In the genomic region with DNA sequence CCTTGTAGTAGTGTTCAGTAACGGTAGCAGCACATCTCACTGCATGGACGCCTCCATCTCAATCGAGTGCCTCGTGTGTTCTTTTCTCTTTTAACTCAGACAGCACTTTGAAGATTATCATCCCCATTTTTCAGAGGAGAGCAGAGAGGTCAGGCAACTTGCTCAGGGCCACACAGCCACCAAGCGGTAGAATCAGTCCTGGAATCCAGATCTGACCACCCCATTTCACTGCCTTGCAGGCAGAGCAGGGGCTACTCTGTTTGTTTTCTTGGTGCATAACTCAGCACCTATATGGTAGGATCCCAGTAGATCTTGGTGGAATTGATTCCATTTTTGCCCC, we compare ENCODE assay signal across 13 cellular contexts.
DNase-seq lines count a peak whose midpoint lies in the region; ATAC-seq, FAIRE-seq and TF ChIP-seq lines count a peak whose summit lies in the region.
"Had no signal": no experiment of that assay in that cellular context is flagged by ENCODE, and none has a peak within 500 bp of the region (broad histone marks: within the 10 kb centered on the region; RNA-seq: fewer than 3 reads in every experiment).

No MANE protein-coding gene starts in this region.

- DNase-seq in right cardiac atrium (peak in 1 of 3 donors; percentile 4), Right ventricle myocardium inferior (ENCODE audit: missing footprints) (no peak), GM12878 (ENCODE audit: low read depth, low spot score) (no peak), transverse colon (peak; percentile 3), left lobe of liver (ENCODE audit: low spot score) (no peak), HUDEP-2 (lab: John Stamatoyannopoulos, UW; ENCODE audit: unreplicated experiment in 76 of 76) (no peak), NCI-H1417 (lab: John Stamatoyannopoulos, UW) (no peak)
- DNase-seq: KBM-7, NCI-H2107, occipital lobe had no signal

- no peak overlapping the region for H3K9ac ChIP-seq in GM12878 (ENCODE audit: control insufficient read depth, insufficient read depth, low read length)

- intact Hi-C loops in right cardiac atrium (cut with DNase I) (loop anchor here in 3 of 4 donors (10.0 kb wide), 3 partner anchors 46 to 124 kb away; no protein-coding TSS in a partner anchor), Right ventricle myocardium inferior (cut with DNase I) (no loop called here), GM12878 (cut with micrococcal nuclease; ENCODE audit: unreplicated experiment) (loop anchor here (1.0 to 2.0 kb wide), 2 partner anchors 13 to 48 kb away; no protein-coding TSS in a partner anchor), transverse colon (cut with DNase I; ENCODE audit: low total_unique reads) (no loop called here)

- CTCF ChIA-PET in GM12878 (lab: Yijun Ruan, JAX): interaction anchor here (0.9 to 3.3 kb wide), 11 partner anchors 8 to 356 kb away, joined by 3 to 36 read pairs (median 6); no protein-coding TSS in a partner anchor

- in situ Hi-C loops in GM12878 (cut with MboI): loop anchor here (25.0 kb wide), 1 partner anchor 1466 kb away; a partner anchor contains a TSS
- in situ Hi-C loops in transverse colon (cut with MboI; ENCODE audit: low pct_ligation_motif_present in 1 of 4, low pct_unique_long_range_greater_than_20kb in 1 of 4, low sequenced_read_pairs in 3 of 4): no loop called here

- ATAC-seq in right cardiac atrium: no peak
- ATAC-seq in Right ventricle myocardium inferior: no peak
- ATAC-seq in HG03135 (IDR thresholded peaks at IDR 0.05; ENCODE audit: unreplicated experiment): peak; percentile 5
- ATAC-seq in GM12878: peak; percentile 37; the same call in 2 of the 3 replicates
- ATAC-seq in left lobe of liver: no peak
- ATAC-seq: heart left ventricle had no signal

- TF ChIP-seq EP300 in GM12878 (IDR thresholded peaks at IDR 0.05; ENCODE audit: borderline replicate concordance in 1 of 2, control insufficient read depth in 1 of 2, low read depth in 2 of 2, low read length in 2 of 2) (no peak), transverse colon (IDR thresholded peaks at IDR 0.05; ENCODE audit: low read depth) (no peak)

- WGBS in right cardiac atrium: 90% methylated on average over 5 of the region's 5 CpGs
- 1% methylated on average over 5 of the region's 5 CpGs for WGBS in GM12878 (ENCODE audit: insufficient coverage, insufficient replicate concordance, low lambda C conversion rate, missing lambda C conversion rate)
- WGBS in transverse colon (ENCODE audit: low coverage in 1 of 2), 2 donors: 80 to 82% methylated on average over 3 to 5 of the region's 5 CpGs

- TF ChIP-seq CTCF in GM12878 (IDR thresholded peaks at IDR 0.05 in 2 of 3, conservative IDR thresholded peaks at IDR 0.05 in 1 of 3; ENCODE audit: control insufficient read depth in 2 of 3, extremely low read depth in 1 of 3, insufficient read depth in 1 of 3, low read depth in 3 of 3, low read length in 3 of 3) (no peak), transverse colon (IDR thresholded peaks at IDR 0.05) (no peak)

- H3K4me1 ChIP-seq in right cardiac atrium (ENCODE audit: control insufficient read depth, insufficient read depth, low read length): peaks cover 17% of the 10 kb centered on the region
- peaks cover 20% of the 10 kb centered on the region for H3K4me1 ChIP-seq in GM12878 (ENCODE audit: control insufficient read depth, insufficient read depth, low read length)
- peaks cover 0 to 12% (median 10%) of the 10 kb centered on the region in 4 donors for H3K4me1 ChIP-seq in transverse colon

- H3K27me3 ChIP-seq in right cardiac atrium (ENCODE audit: control insufficient read depth, insufficient read depth) (no peaks in the 10 kb centered on the region), GM12878 (replicated peaks in 1 of 2; ENCODE audit: control insufficient read depth in 2 of 2, insufficient read depth in 2 of 2, low read length in 1 of 2) (no peaks in the 10 kb centered on the region), transverse colon (no peaks in the 10 kb centered on the region)
- H3K27me3 ChIP-seq: heart left ventricle had no signal

- FAIRE-seq in GM12878 (lab: Jason Lieb, UNC): peak; percentile 75

- 0 out of 4 replicates have a peak, but pooled peaks cover 0 to 1% of the 10 kb centered on the region in 2 experiments for H3K36me3 ChIP-seq in GM12878 (ENCODE audit: control insufficient read depth in 2 of 2, insufficient read depth in 2 of 2, low read length in 1 of 2)
- H3K36me3 ChIP-seq in transverse colon: no peaks in the 10 kb centered on the region

- peak overlapping the region; percentile 70 for H3K4me2 ChIP-seq in GM12878 (ENCODE audit: control insufficient read depth, insufficient read depth)

- H4K20me1 ChIP-seq in GM12878 (ENCODE audit: control insufficient read depth, insufficient read depth): no peaks in the 10 kb centered on the region

- SMC1A ChIA-PET in GM12878 (lab: Charles Lee; ENCODE audit: uncharacterized antibody, unreplicated experiment): interaction anchor here (0.9 to 5.0 kb wide), 18 partner anchors 9 to 113 kb away, joined by 3 to 81 read pairs (median 6); no protein-coding TSS in a partner anchor

- TF ChIP-seq POLR2A in GM12878 (IDR thresholded peaks at IDR 0.05; ENCODE audit: low read depth, low read length) (no peak), transverse colon (IDR thresholded peaks at IDR 0.05) (no peak)

- peak overlapping the region; percentile 16 for H2AFZ ChIP-seq in GM12878 (ENCODE audit: control insufficient read depth, low read depth, low read length)

- H3K27ac ChIP-seq in right cardiac atrium (ENCODE audit: low read length) (peak overlapping the region; percentile 1), GM12878 (ENCODE audit: control insufficient read depth, insufficient read depth) (peak overlapping the region; percentile 60), transverse colon (no peak overlapping the region)
- H3K27ac ChIP-seq: heart left ventricle, left ventricle myocardium inferior had no signal

- H3K4me3 ChIP-seq in right cardiac atrium (ENCODE audit: low read length) (no peak overlapping the region), GM12878 (no peak overlapping the region), transverse colon (no peak overlapping the region)
- H3K4me3 ChIP-seq: heart left ventricle, left ventricle myocardium inferior had no signal

- no peak for TF ChIP-seq RAD21 in GM12878 (IDR thresholded peaks at IDR 0.05; ENCODE audit: insufficient read depth, low read depth, low read length)

- H3K9me3 ChIP-seq in right cardiac atrium (ENCODE audit: control insufficient read depth, low read length) (no peaks in the 10 kb centered on the region), GM12878 (replicated peaks; ENCODE audit: control insufficient read depth, insufficient read depth, low read length) (no peaks in the 10 kb centered on the region; the same call in 1 of the 3 replicates), transverse colon (no peaks in the 10 kb centered on the region)

- no TSS peak for BruUV-seq in GM12878 (replicated peaks; lab: Mats Ljungman, UMichigan)

- RAD21 ChIA-PET in GM12878 (lab: Charles Lee; ENCODE audit: unreplicated experiment): interaction anchor here (1.0 to 4.2 kb wide), 14 partner anchors 10 to 126 kb away, joined by 3 to 68 read pairs (median 12); no protein-coding TSS in a partner anchor

- no peaks in the 10 kb centered on the region for H3K79me2 ChIP-seq in GM12878 (ENCODE audit: control insufficient read depth, insufficient read depth, low read length)

- POLR2A ChIA-PET in GM12878 (lab: Charles Lee): interaction anchor here (0.6 to 3.8 kb wide), 8 partner anchors 9 to 638 kb away, joined by 3 to 63 read pairs (median 13); no protein-coding TSS in a partner anchor

TF ChIP-seq in GM12878, 131 proteins besides CTCF, POLR2A, EP300 and RAD21:
- TF ChIP-seq CEBPB (IDR thresholded peaks at IDR 0.05; ENCODE audit: borderline replicate concordance in 1 of 2, low read depth in 2 of 2, low read length in 2 of 2) (no peak), SMAD5 (IDR thresholded peaks at IDR 0.05; ENCODE audit: low read depth) (no peak), HCFC1 (IDR thresholded peaks at IDR 0.05; ENCODE audit: low read length) (0 out of 2 replicates have a peak, but pooled peaks have one; percentile 14), ZBED1 (IDR thresholded peaks at IDR 0.05; ENCODE audit: borderline replicate concordance) (no peak), SMARCA5 (IDR thresholded peaks at IDR 0.05) (peak; percentile 61; the same call in 1 of the 2 replicates), MTA3 (IDR thresholded peaks at IDR 0.05; ENCODE audit: borderline replicate concordance, low read length) (no peak)

Comparison
In these comparisons a context has a peak if more than half of its experiments do, and no peak if none do; other contexts are left out.
1. intact Hi-C loops: an anchor here in right cardiac atrium (10.0 kb wide) and GM12878 (1.0 to 2.0 kb wide); none called in Right ventricle myocardium inferior and transverse colon.
2. ATAC-seq: peak in HG03135 (single experiment) and GM12878 (single experiment); none in right cardiac atrium (0 of 2), Right ventricle myocardium inferior (single experiment) and left lobe of liver (single experiment).
3. H3K27ac ChIP-seq: peak in right cardiac atrium (single experiment) and GM12878 (single experiment); none in transverse colon (0 of 4).